In the genomic region with DNA sequence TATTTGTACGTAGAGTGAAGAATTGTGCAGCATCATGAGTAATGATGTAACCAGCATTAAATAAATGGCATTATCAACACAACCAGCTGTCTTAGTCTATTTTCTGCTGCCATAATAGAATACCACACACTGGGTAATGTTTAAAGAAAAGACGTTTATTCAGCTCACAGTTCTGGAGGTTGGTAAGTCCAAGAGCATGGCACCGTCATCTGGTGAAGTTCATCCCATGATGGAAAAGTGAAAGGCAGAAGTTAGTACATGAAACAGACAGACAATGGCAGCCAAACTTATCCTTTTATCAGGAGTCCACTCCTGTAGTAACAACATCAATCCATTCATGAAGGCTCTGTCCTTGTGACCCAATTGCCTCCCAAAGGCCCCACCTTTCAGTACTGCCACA, we compare ENCODE assay signal across 28 cellular contexts.
"Had no signal": no experiment of that assay in that cellular context is flagged by ENCODE, and none has a peak within 500 bp of the region (broad histone marks: within the 10 kb centered on the region; RNA-seq: fewer than 3 reads in every experiment).

No MANE protein-coding gene starts in this region.

- DNase-seq: activated CD4-positive, alpha-beta memory T cell treated with anti-CD3 and anti-CD28 coated beads for 36 hours; activated CD4-positive, alpha-beta T cell treated with anti-CD3 and anti-CD28 coated beads for 36 hours; activated CD4-positive, alpha-beta T cell treated with anti-CD3 and anti-CD28 coated beads, Interleukin-2, amount 10 ng/mL, durations not matched to agents 24 days and 14 days; activated CD4-positive, CD25-positive, alpha-beta regulatory T cell; activated CD4-positive, CD25-positive, alpha-beta regulatory T cell treated with anti-CD3 and anti-CD28 coated beads, Interleukin-2, amount 50 U/mL, for 72 hours; activated CD8-positive, alpha-beta memory T cell treated with anti-CD3 and anti-CD28 coated beads, Interleukin-2, amount 50 U/mL, for 48 hours; activated gamma-delta T cell; activated naive CD4-positive, alpha-beta T cell; activated naive CD4-positive, alpha-beta T cell treated with anti-CD3 and anti-CD28 coated beads, Interleukin-2, amount 10 ng/mL, durations not matched to agents 7 days and 5 days; activated naive CD8-positive, alpha-beta T cell treated with anti-CD3 and anti-CD28 coated beads, Interleukin-2, amount 10 ng/mL, durations not matched to agents 7 days and 5 days; activated T-cell treated with anti-CD3 and anti-CD28 coated beads for 4 hours; activated T-cell treated with anti-CD3 and anti-CD28 coated beads, Interleukin-2, amount 50 U/mL, for 24 hours; activated T-cell treated with anti-CD3 and anti-CD28 coated beads, Interleukin-2, amount 50 U/mL, for 72 hours; brain microvascular endothelial cell; caudate nucleus; cerebellar nuclear complex; colonic mucosa; effector CD8-positive, alpha-beta T cell; foreskin fibroblast; gastrocnemius medialis; glutamatergic neuron; heart left ventricle; T-helper 1 cell; T-helper 17 cell; T1000 had no signal

- H3K4me1 ChIP-seq: ascending aorta, colonic mucosa, gastrocnemius medialis, heart left ventricle had no signal

- H3K27ac ChIP-seq: ascending aorta, brain microvascular endothelial cell, colonic mucosa, gastrocnemius medialis, heart left ventricle had no signal

- H3K9me3 Mint-ChIP-seq: activated CD4-positive, alpha-beta T cell treated with anti-CD3 and anti-CD28 coated beads, Interleukin-2, amount 10 ng/mL, durations not matched to agents 24 days and 14 days; activated naive CD4-positive, alpha-beta T cell treated with anti-CD3 and anti-CD28 coated beads, Interleukin-2, amount 10 ng/mL, durations not matched to agents 7 days and 5 days; activated naive CD4-positive, alpha-beta T cell treated with anti-CD3 and anti-CD28 coated beads, Interleukin-2, amount 50 U/mL, for 72 hours; activated naive CD8-positive, alpha-beta T cell treated with anti-CD3 and anti-CD28 coated beads, Interleukin-2, amount 10 ng/mL, durations not matched to agents 7 days and 5 days; activated T-cell treated with anti-CD3 and anti-CD28 coated beads, Interleukin-2, amount 50 U/mL, for 24 hours; activated T-cell treated with anti-CD3 and anti-CD28 coated beads, Interleukin-2, amount 50 U/mL, for 72 hours; T-helper 2 cell treated with Interferon-gamma antibody and Interleukin-4, amounts not matched to agents 5 μg/mL and 100 μg/mL, for 36 hours had no signal

- H3K4me3 Mint-ChIP-seq: activated CD4-positive, alpha-beta memory T cell treated with anti-CD3 and anti-CD28 coated beads for 36 hours; activated CD4-positive, alpha-beta T cell treated with anti-CD3 and anti-CD28 coated beads for 36 hours; activated CD4-positive, alpha-beta T cell treated with anti-CD3 and anti-CD28 coated beads, Interleukin-2, amount 10 ng/mL, durations not matched to agents 24 days and 14 days; activated naive CD4-positive, alpha-beta T cell treated with anti-CD3 and anti-CD28 coated beads, Interleukin-2, amount 10 ng/mL, durations not matched to agents 7 days and 5 days; activated naive CD8-positive, alpha-beta T cell treated with anti-CD3 and anti-CD28 coated beads, Interleukin-2, amount 10 ng/mL, durations not matched to agents 7 days and 5 days; activated T-cell treated with anti-CD3 and anti-CD28 coated beads, Interleukin-2, amount 50 U/mL, for 24 hours; activated T-cell treated with anti-CD3 and anti-CD28 coated beads, Interleukin-2, amount 50 U/mL, for 72 hours; T-helper 17 cell; T-helper 2 cell treated with Interferon-gamma antibody and Interleukin-4, amounts not matched to agents 5 μg/mL and 100 μg/mL, for 36 hours had no signal

- H3K4me3 ChIP-seq: ascending aorta, colonic mucosa, gastrocnemius medialis, heart left ventricle had no signal

- H3K4me1 Mint-ChIP-seq: activated CD4-positive, alpha-beta T cell treated with anti-CD3 and anti-CD28 coated beads for 36 hours; activated CD4-positive, alpha-beta T cell treated with anti-CD3 and anti-CD28 coated beads, Interleukin-2, amount 10 ng/mL, durations not matched to agents 24 days and 14 days; activated naive CD8-positive, alpha-beta T cell treated with anti-CD3 and anti-CD28 coated beads, Interleukin-2, amount 10 ng/mL, durations not matched to agents 7 days and 5 days; T-helper 17 cell had no signal

- H3K9me3 ChIP-seq: ascending aorta, colonic mucosa, gastrocnemius medialis, heart left ventricle had no signal

- H3K36me3 ChIP-seq: ascending aorta, brain microvascular endothelial cell, colonic mucosa, gastrocnemius medialis, heart left ventricle had no signal

- H3K36me3 Mint-ChIP-seq: activated naive CD4-positive, alpha-beta T cell treated with anti-CD3 and anti-CD28 coated beads, Interleukin-2, amount 10 ng/mL, durations not matched to agents 7 days and 5 days; activated naive CD4-positive, alpha-beta T cell treated with anti-CD3 and anti-CD28 coated beads, Interleukin-2, amount 50 U/mL, for 72 hours; activated naive CD8-positive, alpha-beta T cell treated with anti-CD3 and anti-CD28 coated beads, Interleukin-2, amount 10 ng/mL, durations not matched to agents 7 days and 5 days had no signal

- H3K27ac Mint-ChIP-seq: activated CD4-positive, alpha-beta memory T cell treated with anti-CD3 and anti-CD28 coated beads for 36 hours; activated CD4-positive, alpha-beta T cell treated with anti-CD3 and anti-CD28 coated beads for 36 hours; activated CD4-positive, alpha-beta T cell treated with anti-CD3 and anti-CD28 coated beads, Interleukin-2, amount 10 ng/mL, durations not matched to agents 24 days and 14 days; activated naive CD4-positive, alpha-beta T cell treated with anti-CD3 and anti-CD28 coated beads, Interleukin-2, amount 10 ng/mL, durations not matched to agents 7 days and 5 days; activated naive CD4-positive, alpha-beta T cell treated with anti-CD3 and anti-CD28 coated beads, Interleukin-2, amount 50 U/mL, for 72 hours; activated naive CD8-positive, alpha-beta T cell treated with anti-CD3 and anti-CD28 coated beads, Interleukin-2, amount 10 ng/mL, durations not matched to agents 7 days and 5 days; activated T-cell treated with anti-CD3 and anti-CD28 coated beads, Interleukin-2, amount 50 U/mL, for 24 hours; activated T-cell treated with anti-CD3 and anti-CD28 coated beads, Interleukin-2, amount 50 U/mL, for 72 hours; T-helper 17 cell; T-helper 2 cell treated with Interferon-gamma antibody and Interleukin-4, amounts not matched to agents 5 μg/mL and 100 μg/mL, for 36 hours had no signal

- H3K27me3 ChIP-seq: ascending aorta, colonic mucosa, gastrocnemius medialis, heart left ventricle had no signal

- H3K27me3 Mint-ChIP-seq: activated CD4-positive, alpha-beta memory T cell treated with anti-CD3 and anti-CD28 coated beads for 36 hours; activated naive CD4-positive, alpha-beta T cell treated with anti-CD3 and anti-CD28 coated beads, Interleukin-2, amount 10 ng/mL, durations not matched to agents 7 days and 5 days; activated naive CD8-positive, alpha-beta T cell treated with anti-CD3 and anti-CD28 coated beads, Interleukin-2, amount 10 ng/mL, durations not matched to agents 7 days and 5 days; activated T-cell treated with anti-CD3 and anti-CD28 coated beads, Interleukin-2, amount 50 U/mL, for 24 hours had no signal
